10 cellular contexts compared by ENCODE assay signal in the genomic region with DNA sequence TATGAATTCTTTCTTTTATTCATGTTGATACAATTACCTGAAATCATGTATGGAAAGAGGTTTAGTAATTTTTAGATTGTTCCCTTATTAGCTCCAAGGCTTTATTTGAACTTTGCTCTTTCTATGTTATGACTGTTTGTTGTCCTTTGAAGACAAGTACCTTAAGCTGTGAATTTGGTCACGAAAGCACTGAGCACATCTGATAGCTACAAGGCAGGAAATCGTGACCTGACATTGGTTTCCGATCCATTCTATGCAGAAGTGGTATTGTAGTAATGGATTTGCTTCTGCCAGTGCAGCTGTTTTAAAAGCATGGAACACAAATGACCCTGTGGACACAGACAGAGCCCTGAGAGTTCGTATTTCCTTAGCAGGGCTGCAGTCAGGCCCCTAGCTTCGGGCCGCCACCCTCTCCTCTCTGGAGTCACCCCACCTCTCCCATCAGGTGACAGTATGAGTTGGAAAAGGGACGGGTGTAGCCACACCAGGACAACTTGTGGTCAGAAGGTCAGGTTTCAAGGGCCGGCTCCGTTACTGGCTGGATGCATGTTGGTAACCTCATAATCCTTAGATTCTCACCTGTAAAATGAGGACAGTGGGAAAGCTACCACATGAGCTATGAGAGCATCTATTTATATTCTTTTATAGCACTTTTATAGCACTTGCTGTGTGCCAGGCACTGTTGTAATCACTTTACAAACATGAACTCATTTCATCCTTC.
DNase-seq lines count a peak whose midpoint lies in the region; ATAC-seq, FAIRE-seq and TF ChIP-seq lines count a peak whose summit lies in the region.
"Had no signal": no experiment of that assay in that cellular context is flagged by ENCODE, and none has a peak within 500 bp of the region (broad histone marks: within the 10 kb centered on the region; RNA-seq: fewer than 3 reads in every experiment).

No MANE protein-coding gene starts in this region.

- no peak for TF ChIP-seq POLR2A in GM18505 (IDR thresholded peaks at IDR 0.05; ENCODE audit: borderline replicate concordance, extremely low read depth, insufficient read depth, insufficient read length)

- H3K27me3 ChIP-seq in duodenal mucosa (ENCODE audit: control insufficient read depth in 1 of 2, insufficient read depth in 2 of 2, low read length in 2 of 2), result no peaks in the 10 kb centered on the region
- H3K27me3 ChIP-seq in pancreas, result no peaks in the 10 kb centered on the region

- H3K27ac ChIP-seq in duodenal mucosa (ENCODE audit: low read depth, low read length) (peak overlapping the region; percentile 82), pancreas (peak overlapping the region; percentile 20 to 83 (median 56))

- peak; percentile 50 for DNase-seq in EH (ENCODE audit: low read depth)
- DNase-seq in HT-29 (ENCODE audit: low spot score), result peak; percentile 81
- DNase-seq in pancreas, result no peak
- no peak for DNase-seq in dedifferentiated amniotic fluid mesenchymal stem cell (ENCODE audit: extremely low spot score)
- DNase-seq in stimulated activated naive CD4-positive, alpha-beta T cell treated with Interleukin-2 at 50 U/mL for 16 hours (lab: John Stamatoyannopoulos, UW), result no peak

- TF ChIP-seq CTCF in pancreas (IDR thresholded peaks at IDR 0.05), result no peak

- intact Hi-C loops in pancreas (cut with DNase I), result no loop called here

- H3K9me3 ChIP-seq in duodenal mucosa (ENCODE audit: control insufficient read depth in 1 of 2, low read length in 2 of 2), result no peaks in the 10 kb centered on the region
- no peaks in the 10 kb centered on the region for H3K9me3 ChIP-seq in pancreas

- H3K4me3 ChIP-seq in duodenal mucosa (ENCODE audit: low read depth in 1 of 2, low read length in 2 of 2), result peak overlapping the region in 1 of 2 donors; percentile 47
- no peak overlapping the region for H3K4me3 ChIP-seq in pancreas

- ATAC-seq in pancreas (peak; percentile 14 to 56 (median 48)), GM18505 (IDR thresholded peaks at IDR 0.05; ENCODE audit: unreplicated experiment) (no peak), HG02884 (IDR thresholded peaks at IDR 0.05; ENCODE audit: unreplicated experiment) (no peak)

- H3K36me3 ChIP-seq in duodenal mucosa (ENCODE audit: control insufficient read depth in 1 of 2, insufficient read depth in 2 of 2, low read length in 2 of 2) (peaks cover 0 to 1% of the 10 kb centered on the region in 2 donors), pancreas (no peaks in the 10 kb centered on the region)

- H3K4me1 ChIP-seq in duodenal mucosa (ENCODE audit: control insufficient read depth in 1 of 2, insufficient read depth in 2 of 2, low read length in 2 of 2) (peaks cover 54 to 69% of the 10 kb centered on the region in 2 donors), pancreas (peaks cover 18 to 42% (median 35%) of the 10 kb centered on the region in 3 donors)

- WGBS in pancreas, 2 donors, result 40 to 48% methylated on average over 9 of the region's 9 CpGs

- FAIRE-seq in pancreas (lab: Jason Lieb, UNC), result no peak
- FAIRE-seq: astrocyte, H54 had no signal

- H3K9ac ChIP-seq in duodenal mucosa (ENCODE audit: low read depth in 1 of 2, low read length in 2 of 2), result peak overlapping the region in 1 of 2 donors; percentile 30

Comparison
In these comparisons a context has a peak if more than half of its experiments do, and no peak if none do; other contexts are left out.
1. DNase-seq: peak in EH (single experiment) and HT-29 (single experiment); none in pancreas (0 of 6), dedifferentiated amniotic fluid mesenchymal stem cell (single experiment) and stimulated activated naive CD4-positive, alpha-beta T cell treated with Interleukin-2 at 50 U/mL for 16 hours (single experiment).
2. ATAC-seq: peak in pancreas (4 of 4); none in GM18505 (single experiment) and HG02884 (single experiment).